Comparison of ENCODE assay signal across 17 cellular contexts in the genomic region with DNA sequence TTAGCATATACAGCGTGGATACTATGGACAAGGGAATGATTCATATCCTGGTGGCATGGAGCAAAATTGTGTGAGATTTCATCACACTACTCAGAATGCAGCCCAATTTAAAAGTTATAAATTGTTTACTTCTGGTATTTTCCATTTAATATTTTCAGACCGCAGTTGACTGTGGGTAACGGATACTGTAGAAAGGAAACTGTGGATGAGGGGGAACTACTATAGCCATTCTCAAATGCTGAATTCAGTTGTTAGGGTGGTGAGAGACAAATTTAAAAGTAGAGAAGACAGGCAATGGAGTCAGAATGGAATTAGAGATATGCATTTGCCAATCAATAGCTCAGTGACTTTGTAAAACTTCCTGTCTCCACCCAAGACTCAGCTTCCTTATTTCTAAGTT.
DNase-seq lines count a peak whose midpoint lies in the region; ATAC-seq and TF ChIP-seq lines count a peak whose summit lies in the region.
"Had no signal": no experiment of that assay in that cellular context is flagged by ENCODE, and none has a peak within 500 bp of the region (broad histone marks: within the 10 kb centered on the region; RNA-seq: fewer than 3 reads in every experiment).

No MANE protein-coding gene starts in this region.

- no peak overlapping the region for H2BK120ac ChIP-seq in mesenchymal stem cell (ENCODE audit: low read depth, low read length)

- H3K36me3 ChIP-seq in RWPE2 (ENCODE audit: low read depth) (no peaks in the 10 kb centered on the region; the same call in 1 of the 2 replicates), mesenchymal stem cell (ENCODE audit: control insufficient read depth in 1 of 2, insufficient read depth in 2 of 2, low read depth in 1 of 2, low read length in 2 of 2) (no peaks in the 10 kb centered on the region), H7 (replicated peaks; ENCODE audit: control insufficient read depth, insufficient read depth, low read length) (no peaks in the 10 kb centered on the region), ascending aorta (no peaks in the 10 kb centered on the region)

- H3K27ac ChIP-seq in RWPE2 (ENCODE audit: poor library complexity, severe bottlenecking) (peak overlapping the region; percentile 25), mesenchymal stem cell (ENCODE audit: low read length, poor library complexity, severe bottlenecking) (no peak overlapping the region), ascending aorta (no peak overlapping the region)
- H3K27ac ChIP-seq: GM23248 had no signal

- intact Hi-C loops in ascending aorta (cut with DNase I) = no loop called here

- no peak overlapping the region for H3K23ac ChIP-seq in mesenchymal stem cell (ENCODE audit: low read length in 2 of 2)

- H2AK5ac ChIP-seq in mesenchymal stem cell (ENCODE audit: low read length, severe bottlenecking) = no peak overlapping the region

- H2BK5ac ChIP-seq in mesenchymal stem cell (ENCODE audit: low read depth, low read length, poor library complexity, severe bottlenecking) = no peak overlapping the region

- WGBS in mesenchymal stem cell = 70% methylated on average over 2 of the region's 3 CpGs

- no peak overlapping the region for H2BK12ac ChIP-seq in mesenchymal stem cell (ENCODE audit: low read length in 2 of 2)

- H3K27me3 ChIP-seq in RWPE2 (ENCODE audit: insufficient read depth, poor library complexity, severe bottlenecking) (no peaks in the 10 kb centered on the region), mesenchymal stem cell (ENCODE audit: control insufficient read depth in 1 of 2, insufficient read depth in 1 of 2, low read length in 2 of 2) (peaks cover 3 to 13% of the 10 kb centered on the region in 2 experiments), H7 (ENCODE audit: control insufficient read depth, insufficient read depth, low read length) (no peaks in the 10 kb centered on the region), ascending aorta (no peaks in the 10 kb centered on the region)

- TF ChIP-seq CTCF in NB4 (IDR thresholded peaks at IDR 0.05; ENCODE audit: low read depth, low read length) = no peak
- no peak for TF ChIP-seq CTCF in RWPE2 (IDR thresholded peaks at IDR 0.05; ENCODE audit: poor library complexity, severe bottlenecking)
- no peak for TF ChIP-seq CTCF in ascending aorta (IDR thresholded peaks at IDR 0.05)

- no peak for TF ChIP-seq POLR2A in NB4 (IDR thresholded peaks at IDR 0.05; ENCODE audit: extremely low read depth, insufficient read length)

- no peak overlapping the region for H3K14ac ChIP-seq in mesenchymal stem cell (ENCODE audit: low read length in 2 of 2)

- H3K4me2 ChIP-seq in mesenchymal stem cell (ENCODE audit: low read length, poor library complexity, severe bottlenecking) = no peak overlapping the region

- H4K8ac ChIP-seq in mesenchymal stem cell (ENCODE audit: low read length) = no peak overlapping the region

- ATAC-seq in RWPE2 (ENCODE audit: low read depth) = peak; percentile 69; the same call in 2 of the 3 replicates
- ATAC-seq in HG03439 (IDR thresholded peaks at IDR 0.05; ENCODE audit: unreplicated experiment) = no peak
- ATAC-seq: SK-N-SH treated with all-trans-retinoic acid at 6 μM for 48 hours had no signal

- no peak overlapping the region for H3K9ac ChIP-seq in mesenchymal stem cell (ENCODE audit: low read length)
- H3K9ac ChIP-seq: GM23248 had no signal

- H2BK15ac ChIP-seq in mesenchymal stem cell (ENCODE audit: low read depth, poor library complexity, severe bottlenecking) = no peak overlapping the region

- H3K79me1 ChIP-seq in mesenchymal stem cell (replicated peaks; ENCODE audit: low read length, poor library complexity, severe bottlenecking) = no peaks in the 10 kb centered on the region

- no peak overlapping the region for H3K18ac ChIP-seq in mesenchymal stem cell (ENCODE audit: low read depth in 1 of 2, low read length in 2 of 2)

- no peak overlapping the region for H3K4ac ChIP-seq in mesenchymal stem cell (ENCODE audit: low read depth in 1 of 2, low read length in 2 of 2)

- H4K91ac ChIP-seq in mesenchymal stem cell (ENCODE audit: low read length) = no peak overlapping the region

- DNase-seq in CD1c-positive myeloid dendritic cell (ENCODE audit: extremely low spot score) (peak; percentile 48), NB4 (ENCODE audit: low read depth) (peak; percentile 1), RWPE2 (ENCODE audit: low spot score) (no peak), mesenchymal stem cell (peak; percentile 49), H7 (no peak), ascending aorta (ENCODE audit: low spot score in 2 of 2) (no peak)
- DNase-seq: C1 segment of cervical spinal cord, GM23248, HCEC 1CT, MV-4-11, NCI-H1417, NCI-H1930, NCI-H226, NCI-H524, SHP77 treated with DMSO at 0.1 percent for 48 hours had no signal

- H3K4me3 ChIP-seq in NB4 (ENCODE audit: low read depth, low read length) = no peak overlapping the region
- no peak overlapping the region for H3K4me3 ChIP-seq in RWPE2 (ENCODE audit: severe bottlenecking)
- no peak overlapping the region for H3K4me3 ChIP-seq in mesenchymal stem cell (ENCODE audit: insufficient read depth in 1 of 2, low read depth in 1 of 2, low read length in 2 of 2)
- no peak overlapping the region for H3K4me3 ChIP-seq in H7 (ENCODE audit: insufficient read depth, low read depth, low read length)
- no peak overlapping the region for H3K4me3 ChIP-seq in ascending aorta
- H3K4me3 ChIP-seq: GM23248 had no signal

- H3K9me3 ChIP-seq in RWPE2 (ENCODE audit: severe bottlenecking) (no peaks in the 10 kb centered on the region), mesenchymal stem cell (ENCODE audit: control insufficient read depth, low read length) (no peaks in the 10 kb centered on the region), ascending aorta (no peaks in the 10 kb centered on the region)

- no peak overlapping the region for H2AFZ ChIP-seq in mesenchymal stem cell (ENCODE audit: low read depth, low read length)
- H2AFZ ChIP-seq: GM23248 had no signal

- peaks cover 26% of the 10 kb centered on the region for H3K4me1 ChIP-seq in RWPE2 (ENCODE audit: insufficient read depth, poor library complexity, severe bottlenecking)
- H3K4me1 ChIP-seq in mesenchymal stem cell (ENCODE audit: control insufficient read depth, insufficient read depth, low read depth, low read length) = no peaks in the 10 kb centered on the region
- no peaks in the 10 kb centered on the region for H3K4me1 ChIP-seq in ascending aorta

Comparison
In these comparisons a context has a peak if more than half of its experiments do, and no peak if none do; other contexts are left out.
1. DNase-seq: peak in CD1c-positive myeloid dendritic cell (single experiment), NB4 (single experiment) and mesenchymal stem cell (single experiment); none in RWPE2 (single experiment), H7 (single experiment) and ascending aorta (0 of 2).